Comparison of ENCODE assay signal across 11 cellular contexts in genomic region chr6:35668096-35668495, GRCh38. TPM values are rescaled to one million over a fixed set of nuclear protein-coding genes. Genes with fewer than 3 reads are reported as not detected.
DNase-seq lines count a peak whose midpoint lies in the region; ATAC-seq and TF ChIP-seq lines count a peak whose summit lies in the region.
"Had no signal": no experiment of that assay in that cellular context is flagged by ENCODE, and none has a peak within 500 bp of the region (broad histone marks: within the 10 kb centered on the region; RNA-seq: fewer than 3 reads in every experiment).

No MANE protein-coding gene starts in this region.

- H3K27me3 ChIP-seq in CD8-positive, alpha-beta memory T cell (ENCODE audit: insufficient read depth, low read length, poor library complexity, severe bottlenecking), result no peaks in the 10 kb centered on the region
- H3K27me3 ChIP-seq in neutrophil, result no peaks in the 10 kb centered on the region
- H3K27me3 ChIP-seq: testis had no signal

- no peaks in the 10 kb centered on the region for H3K27me3 Mint-ChIP-seq in CD8-positive, alpha-beta memory T cell

- H3K4me2 ChIP-seq in OCI-LY7 (ENCODE audit: low read length), result peak overlapping the region; percentile 67

- H3K36me3 Mint-ChIP-seq in CD8-positive, alpha-beta memory T cell, result peaks cover 0 to 7% (median 0%) of the 10 kb centered on the region in 3 donors

- H2AFZ ChIP-seq in OCI-LY7 (ENCODE audit: low read length), result no peak overlapping the region

- ATAC-seq in GM18867 (IDR thresholded peaks at IDR 0.05; ENCODE audit: unreplicated experiment), result no peak

- H3K4me3 Mint-ChIP-seq in CD8-positive, alpha-beta memory T cell, result peak overlapping the region; percentile 64 to 89 (median 77)

- H3K27ac ChIP-seq in CD8-positive, alpha-beta memory T cell (ENCODE audit: low read depth, low read length), result no peak overlapping the region
- H3K27ac ChIP-seq in OCI-LY7 (ENCODE audit: low read depth, low read length, poor library complexity, severe bottlenecking) (peak overlapping the region; percentile 27), coronary artery (no peak overlapping the region), neutrophil (peak overlapping the region; percentile 27)
- H3K27ac ChIP-seq: testis had no signal

- H3K79me2 ChIP-seq in OCI-LY7 (ENCODE audit: insufficient read depth, low read depth, low read length), result peaks cover 100% of the 10 kb centered on the region

- DNase-seq in CD8-positive, alpha-beta memory T cell, result no peak
- DNase-seq in OCI-LY7 (ENCODE audit: low spot score), result no peak
- DNase-seq in coronary artery (ENCODE audit: low spot score), result no peak
- no peak for DNase-seq in posterior cingulate gyrus
- DNase-seq in stimulated activated naive CD4-positive, alpha-beta T cell (lab: John Stamatoyannopoulos, UW), result no peak
- DNase-seq: DMS79 treated with DMSO at 0.1 percent for 48 hours, hypothalamus, NCI-H1436, testis had no signal

- H3K4me3 ChIP-seq in CD8-positive, alpha-beta memory T cell (ENCODE audit: low read length), result peak overlapping the region; percentile 44
- H3K4me3 ChIP-seq in OCI-LY7 (ENCODE audit: low read depth, low read length, poor library complexity, severe bottlenecking), result peak overlapping the region; percentile 39
- H3K4me3 ChIP-seq in coronary artery, result peak overlapping the region; percentile 5
- peak overlapping the region in 1 of 2 experiments; percentile 24 for H3K4me3 ChIP-seq in neutrophil (ENCODE audit: low read depth in 1 of 2, low read length in 1 of 2)
- H3K4me3 ChIP-seq: testis had no signal

- TF ChIP-seq CTCF in OCI-LY7 (conservative IDR thresholded peaks at IDR 0.05; ENCODE audit: low read length) (no peak), coronary artery (IDR thresholded peaks at IDR 0.05) (no peak), neutrophil (IDR thresholded peaks at IDR 0.05) (no peak)

- no peaks in the 10 kb centered on the region for H3K9me3 Mint-ChIP-seq in CD8-positive, alpha-beta memory T cell

- no peaks in the 10 kb centered on the region for H3K9me2 ChIP-seq in OCI-LY7 (ENCODE audit: insufficient read depth, low read length)

- CTCF ChIA-PET in CD8-positive, alpha-beta memory T cell (lab: Charles Lee), result interaction anchor here (1.0 to 2.2 kb wide), 2 partner anchors 68 to 69 kb away, joined by 3 to 6 read pairs; partner anchors contain the start of gene ARMC12
- CTCF ChIA-PET in OCI-LY7 (lab: Charles Lee; ENCODE audit: unreplicated experiment), result no interaction called here

- peak overlapping the region; percentile 64 to 92 (median 88) for H3K27ac Mint-ChIP-seq in CD8-positive, alpha-beta memory T cell

- H4K20me1 ChIP-seq in OCI-LY7 (ENCODE audit: insufficient read depth, low read length), result peaks cover 24% of the 10 kb centered on the region; the same call in 1 of the 2 replicates

- H3K9me3 ChIP-seq in CD8-positive, alpha-beta memory T cell (ENCODE audit: low read length), result no peaks in the 10 kb centered on the region
- H3K9me3 ChIP-seq in OCI-LY7 (ENCODE audit: low read length) (no peaks in the 10 kb centered on the region), neutrophil (no peaks in the 10 kb centered on the region)
- H3K9me3 ChIP-seq: testis had no signal

- intact Hi-C loops in OCI-LY7 (cut with micrococcal nuclease; ENCODE audit: unreplicated experiment) (loop anchor here (5.0 kb wide), 1 partner anchor 64 kb away; no protein-coding TSS in a partner anchor), posterior cingulate gyrus (cut with DNase I) (no loop called here)

- peaks cover 34 to 59% (median 58%) of the 10 kb centered on the region in 3 donors for H3K4me1 Mint-ChIP-seq in CD8-positive, alpha-beta memory T cell

- H3K36me3 ChIP-seq in CD8-positive, alpha-beta memory T cell (ENCODE audit: insufficient read depth, low read length), result no peaks in the 10 kb centered on the region
- H3K36me3 ChIP-seq in OCI-LY7 (ENCODE audit: insufficient read depth, low read length) (peaks cover 33% of the 10 kb centered on the region), neutrophil (no peaks in the 10 kb centered on the region)

- no TSS peak for BruUV-seq in OCI-LY7 (replicated peaks; lab: Mats Ljungman, UMichigan)

- H3K4me1 ChIP-seq in CD8-positive, alpha-beta memory T cell (ENCODE audit: insufficient read depth, low read length), result peaks cover 78% of the 10 kb centered on the region
- H3K4me1 ChIP-seq in OCI-LY7 (ENCODE audit: insufficient read depth, low read length, poor library complexity, severe bottlenecking) (peaks cover 60% of the 10 kb centered on the region), neutrophil (ENCODE audit: control insufficient read depth in 1 of 2, insufficient read depth in 1 of 2, low read depth in 1 of 2, low read length in 1 of 2) (peaks cover 16 to 28% of the 10 kb centered on the region in 2 experiments)

- POLR2A ChIA-PET in CD8-positive, alpha-beta memory T cell (lab: Charles Lee), result no interaction called here
- POLR2A ChIA-PET in OCI-LY7 (lab: Charles Lee), result interaction anchor here (0.6 to 2.1 kb wide), 2 partner anchors 60 to 94 kb away, joined by 3 to 7 read pairs; no protein-coding TSS in a partner anchor

RNA-seq across cellular contexts. Expression of gene FKBP5, which starts 20.6 kb away (rescaled TPM):
- total RNA-seq in CD8-positive, alpha-beta memory T cell, result 10 to 100 TPM; 55.7 to 58.8 TPM
- 192 TPM for polyA plus RNA-seq in CD8-positive, alpha-beta memory T cell
- 42.5 and 43.2 TPM in 2 replicates for total RNA-seq in OCI-LY7 (2014; rRNA removed; shearing (Covaris generic))
- total RNA-seq in OCI-LY7 (2022), result 79.1 and 81.4 TPM in 2 replicates

Comparison
In these comparisons a context has a peak if more than half of its experiments do, and no peak if none do; other contexts are left out.
1. H3K27ac ChIP-seq: peak in OCI-LY7 (single experiment) and neutrophil (single experiment); none in CD8-positive, alpha-beta memory T cell (single experiment) and coronary artery (0 of 2).